Comparison of ENCODE assay signal across 8 cellular contexts in the genomic region with DNA sequence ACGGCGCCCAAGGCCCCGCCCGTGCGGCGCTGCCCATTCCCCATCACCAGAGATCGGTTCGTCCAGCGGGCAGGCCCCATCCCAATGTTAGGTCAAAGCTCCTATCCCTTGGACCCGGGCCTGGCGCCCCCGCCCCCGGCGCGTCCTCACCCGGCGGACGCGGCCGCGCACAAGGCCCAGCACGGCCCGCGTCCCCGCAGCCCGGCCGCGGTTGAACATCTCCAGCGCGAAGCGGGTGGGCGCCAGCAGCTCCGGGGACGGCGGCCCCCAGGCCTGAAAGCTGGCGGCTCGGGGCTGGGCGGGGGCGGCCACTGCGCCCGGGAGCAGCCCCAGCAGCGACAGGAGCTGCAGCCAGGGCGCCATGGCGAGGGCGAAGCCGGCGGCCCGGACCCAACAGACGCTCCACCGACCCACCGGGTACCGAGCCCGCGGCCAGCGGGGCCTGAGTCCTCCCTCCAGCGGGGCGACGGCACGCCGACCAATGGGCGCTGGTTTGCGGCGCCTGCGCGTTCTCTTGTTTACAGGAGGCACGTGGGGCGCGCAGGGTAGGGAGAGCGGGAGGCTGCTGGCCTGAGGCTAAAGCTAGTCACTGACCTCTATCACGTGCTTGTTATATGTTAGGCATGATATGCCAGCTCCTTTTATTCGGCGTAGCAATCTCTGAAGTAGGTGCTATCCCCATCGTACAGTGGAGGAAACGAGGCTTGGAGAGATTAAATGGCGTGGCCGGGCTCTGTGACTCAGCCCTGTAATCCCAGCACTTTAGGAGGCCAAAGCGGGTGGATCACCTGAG. TPM values are rescaled to one million over a fixed set of nuclear protein-coding genes. Genes with fewer than 3 reads are reported as not detected.
A peak's percentile ranks its signal among the peaks of the same experiment; 100 is the strongest.
DNase-seq lines count a peak whose midpoint lies in the region; ATAC-seq and TF ChIP-seq lines count a peak whose summit lies in the region.

TSS of gene CTSF (minus strand) at position 483 of the 793 bp plus-strand sequence. CDS start at position 363, 120 bp downstream.

- no peaks in the 10 kb centered on the region for H3K36me3 Mint-ChIP-seq in brain

- no peaks in the 10 kb centered on the region for H3K9me3 ChIP-seq in iPS-18a (ENCODE audit: control insufficient read depth, low read depth, low read length)

- peak within 1 kb of the TSS in 4 of 5 experiments; percentile 35 to 81 (median 65) for H3K4me3 Mint-ChIP-seq in brain

- peak within 1 kb of the TSS; percentile 47 for H3K4me3 ChIP-seq in GM12875 (ENCODE audit: low read depth, low read length)
- no peak within 1 kb of the TSS for H3K4me3 ChIP-seq in iPS-18a (ENCODE audit: low read length)

- no peak within 1 kb of the TSS for H3K9ac ChIP-seq in iPS-18a (ENCODE audit: low read length)

- H3K27me3 ChIP-seq in iPS-18a (ENCODE audit: control insufficient read depth, insufficient read depth, low read length) = no peaks in the 10 kb centered on the region

- TF ChIP-seq CTCF in GM12875 (IDR thresholded peaks at IDR 0.05; ENCODE audit: borderline replicate concordance, insufficient read depth, low read depth, low read length) = no peak
- TF ChIP-seq CTCF in VCaP (conservative IDR thresholded peaks at IDR 0.05) = no peak
- TF ChIP-seq CTCF in brain (conservative IDR thresholded peaks at IDR 0.05) = no peak

- peaks cover under 1% of the 10 kb centered on the region for H3K36me3 ChIP-seq in iPS-18a (ENCODE audit: control insufficient read depth, low read depth, low read length)

- peaks cover 25% of the 10 kb centered on the region for H3K4me1 ChIP-seq in iPS-18a (ENCODE audit: control insufficient read depth, low read depth, low read length)

- H3K27ac ChIP-seq in VCaP (peak within 1 kb of the TSS; percentile 75; the same call in 1 of the 2 replicates), iPS-18a (ENCODE audit: low read length) (peak within 1 kb of the TSS; percentile 22)

- DNase-seq in NCI-H146 treated with DMSO at 0.1 percent for 48 hours (lab: John Stamatoyannopoulos, UW; ENCODE audit: unreplicated experiment) (peak; percentile 15), RKO (ENCODE audit: low spot score) (no peak)
- peak; percentile 41 to 66 for DNase-seq in stimulated activated CD4-positive, alpha-beta T cell treated with anti-CD3 and anti-CD28 coated beads, Interleukin-12 subunit alpha, Interleukin-12 subunit beta, amount 100 ng/mL, for 24 hours (ENCODE audit: low read depth in 2 of 2)

- peak within 1 kb of the TSS in 2 of 5 experiments; percentile 87 to 90 for H3K27ac Mint-ChIP-seq in brain

- peaks cover 13% of the 10 kb centered on the region for H3K4me1 Mint-ChIP-seq in brain

- H3K9me3 Mint-ChIP-seq in brain = no peaks in the 10 kb centered on the region

- no peaks in the 10 kb centered on the region for H3K27me3 Mint-ChIP-seq in brain

- no peak for ATAC-seq in GM19035 (IDR thresholded peaks at IDR 0.05; ENCODE audit: unreplicated experiment)

RNA-seq across cellular contexts. Expression of gene CTSF, which starts in this region (rescaled TPM):
- 133 TPM for polyA plus RNA-seq in brain (ENCODE audit: insufficient read depth, low read depth, low replicate concordance)
